In the genomic region with DNA sequence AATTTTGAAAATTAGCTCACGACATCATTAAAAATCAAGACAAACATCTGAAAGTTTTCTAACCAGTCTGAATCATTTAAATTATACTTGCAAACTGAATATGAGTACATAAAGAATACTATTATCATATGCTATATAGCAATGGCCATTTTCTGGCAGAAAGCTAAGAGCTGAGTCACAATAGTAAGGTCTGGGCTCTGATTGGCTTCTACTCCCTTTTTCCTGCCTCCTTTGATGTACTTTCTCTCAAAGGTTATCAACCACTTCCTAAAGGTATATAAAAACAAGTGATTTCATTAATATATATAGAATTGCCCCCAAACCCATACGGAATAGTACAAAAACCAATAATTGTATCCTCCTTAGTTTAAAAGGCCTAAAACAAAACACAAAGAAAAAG, we compare ENCODE assay signal across 25 cellular contexts. TPM values are rescaled to one million over a fixed set of nuclear protein-coding genes. Genes with fewer than 3 reads are reported as not detected.
A peak's percentile ranks its signal among the peaks of the same experiment; 100 is the strongest.
DNase-seq lines count a peak whose midpoint lies in the region; ATAC-seq and TF ChIP-seq lines count a peak whose summit lies in the region.
"Had no signal": no experiment of that assay in that cellular context is flagged by ENCODE, and none has a peak within 500 bp of the region (broad histone marks: within the 10 kb centered on the region; RNA-seq: fewer than 3 reads in every experiment).

No MANE protein-coding gene starts in this region.

- peaks cover 12% of the 10 kb centered on the region for H3K4me1 ChIP-seq in thymus (ENCODE audit: control insufficient read depth, insufficient read depth, low read length)
- H3K4me1 ChIP-seq: parathyroid adenoma, right atrium auricular region, tibial nerve had no signal

- no peaks in the 10 kb centered on the region for H3K9me3 Mint-ChIP-seq in activated naive CD4-positive, alpha-beta T cell treated with anti-CD3 and anti-CD28 coated beads, Interleukin-2, amount 10 ng/mL, durations not matched to agents 7 days and 5 days
- H3K9me3 Mint-ChIP-seq in T-helper 2 cell treated with Interferon-gamma antibody and Interleukin-4, amounts not matched to agents 5 μg/mL and 100 μg/mL, for 36 hours: no peaks in the 10 kb centered on the region
- no peaks in the 10 kb centered on the region for H3K9me3 Mint-ChIP-seq in central memory CD8-positive, alpha-beta T cell
- peaks cover 4% of the 10 kb centered on the region for H3K9me3 Mint-ChIP-seq in nephron progenitor cell
- H3K9me3 Mint-ChIP-seq: CD14-positive monocyte, mesothelial cell of epicardium, neural crest cell, WTC11 had no signal

- peak overlapping the region; percentile 34 for H3K4me3 ChIP-seq in thymus (ENCODE audit: low read length)
- H3K4me3 ChIP-seq: right atrium auricular region, tibial nerve had no signal

- peaks cover 26% of the 10 kb centered on the region for H3K4me1 Mint-ChIP-seq in activated naive CD4-positive, alpha-beta T cell treated with anti-CD3 and anti-CD28 coated beads, Interleukin-2, amount 10 ng/mL, durations not matched to agents 7 days and 5 days
- H3K4me1 Mint-ChIP-seq in T-helper 2 cell treated with Interferon-gamma antibody and Interleukin-4, amounts not matched to agents 5 μg/mL and 100 μg/mL, for 36 hours (ENCODE audit: low read depth): peaks cover 36% of the 10 kb centered on the region
- peaks cover 33% of the 10 kb centered on the region for H3K4me1 Mint-ChIP-seq in central memory CD8-positive, alpha-beta T cell
- no peaks in the 10 kb centered on the region for H3K4me1 Mint-ChIP-seq in nephron progenitor cell
- H3K4me1 Mint-ChIP-seq: mesothelial cell of epicardium, WTC11 had no signal

- CTCF ChIA-PET in activated naive CD4-positive, alpha-beta T cell treated with anti-CD3 and anti-CD28 coated beads, Interleukin-2, amount 10 ng/mL, durations not matched to agents 7 days and 5 days (lab: Charles Lee): interaction anchor here (0.7 to 4.7 kb wide), 5 partner anchors 20 to 113 kb away, joined by 3 to 17 read pairs (median 6); no protein-coding TSS in a partner anchor

- no peak for TF ChIP-seq CTCF in nephron progenitor cell (IDR thresholded peaks at IDR 0.05)

- no peak for ATAC-seq in central memory CD8-positive, alpha-beta T cell (replicated peaks; ENCODE audit: extremely low read depth, poor library complexity, severe bottlenecking)
- ATAC-seq in GM19455 (IDR thresholded peaks at IDR 0.05; ENCODE audit: unreplicated experiment): no peak
- ATAC-seq: HCT116, WTC11 had no signal

- H3K27me3 Mint-ChIP-seq in activated naive CD4-positive, alpha-beta T cell treated with anti-CD3 and anti-CD28 coated beads, Interleukin-2, amount 10 ng/mL, durations not matched to agents 7 days and 5 days: no peaks in the 10 kb centered on the region
- no peaks in the 10 kb centered on the region for H3K27me3 Mint-ChIP-seq in T-helper 2 cell treated with Interferon-gamma antibody and Interleukin-4, amounts not matched to agents 5 μg/mL and 100 μg/mL, for 36 hours (ENCODE audit: low read depth)
- no peaks in the 10 kb centered on the region for H3K27me3 Mint-ChIP-seq in central memory CD8-positive, alpha-beta T cell
- peaks cover 42% of the 10 kb centered on the region for H3K27me3 Mint-ChIP-seq in nephron progenitor cell (ENCODE audit: low read depth, poor library complexity)

- H3K36me3 Mint-ChIP-seq in activated naive CD4-positive, alpha-beta T cell treated with anti-CD3 and anti-CD28 coated beads, Interleukin-2, amount 10 ng/mL, durations not matched to agents 7 days and 5 days: peaks cover 53% of the 10 kb centered on the region
- H3K36me3 Mint-ChIP-seq in T-helper 2 cell treated with Interferon-gamma antibody and Interleukin-4, amounts not matched to agents 5 μg/mL and 100 μg/mL, for 36 hours (ENCODE audit: low read depth): peaks cover 44% of the 10 kb centered on the region
- peaks cover 33% of the 10 kb centered on the region for H3K36me3 Mint-ChIP-seq in central memory CD8-positive, alpha-beta T cell (ENCODE audit: insufficient read depth)
- no peaks in the 10 kb centered on the region for H3K36me3 Mint-ChIP-seq in nephron progenitor cell (ENCODE audit: low read depth)
- H3K36me3 Mint-ChIP-seq: mesothelial cell of epicardium, WTC11 had no signal

- peaks cover 15% of the 10 kb centered on the region for H3K36me3 ChIP-seq in thymus (ENCODE audit: control insufficient read depth, insufficient read depth)
- H3K36me3 ChIP-seq: right atrium auricular region, tibial nerve had no signal

- 86% methylated on average over 2 of the region's 2 CpGs for WGBS in thymus

- H3K27ac Mint-ChIP-seq in activated naive CD4-positive, alpha-beta T cell treated with anti-CD3 and anti-CD28 coated beads, Interleukin-2, amount 10 ng/mL, durations not matched to agents 7 days and 5 days: peak overlapping the region; percentile 89
- peak overlapping the region; percentile 67 for H3K27ac Mint-ChIP-seq in T-helper 2 cell treated with Interferon-gamma antibody and Interleukin-4, amounts not matched to agents 5 μg/mL and 100 μg/mL, for 36 hours
- peak overlapping the region; percentile 90 for H3K27ac Mint-ChIP-seq in central memory CD8-positive, alpha-beta T cell (ENCODE audit: low read depth)
- H3K27ac Mint-ChIP-seq in nephron progenitor cell: no peak overlapping the region
- H3K27ac Mint-ChIP-seq: mesothelial cell of epicardium, WTC11 had no signal

- no peaks in the 10 kb centered on the region for H3K9me3 ChIP-seq in thymus (ENCODE audit: control insufficient read depth)
- H3K9me3 ChIP-seq: right atrium auricular region, tibial nerve had no signal

- no peak overlapping the region for H3K27ac ChIP-seq in thymus (ENCODE audit: low read depth)
- H3K27ac ChIP-seq: parathyroid adenoma, right atrium auricular region, tibial nerve had no signal

- H3K27me3 ChIP-seq in thymus (ENCODE audit: control insufficient read depth, insufficient read depth): no peaks in the 10 kb centered on the region
- H3K27me3 ChIP-seq: right atrium auricular region had no signal

- peak overlapping the region; percentile 67 for H3K4me3 Mint-ChIP-seq in activated naive CD4-positive, alpha-beta T cell treated with anti-CD3 and anti-CD28 coated beads, Interleukin-2, amount 10 ng/mL, durations not matched to agents 7 days and 5 days
- peak overlapping the region; percentile 59 for H3K4me3 Mint-ChIP-seq in T-helper 2 cell treated with Interferon-gamma antibody and Interleukin-4, amounts not matched to agents 5 μg/mL and 100 μg/mL, for 36 hours
- H3K4me3 Mint-ChIP-seq in central memory CD8-positive, alpha-beta T cell: peak overlapping the region; percentile 70
- H3K4me3 Mint-ChIP-seq in nephron progenitor cell: no peak overlapping the region
- H3K4me3 Mint-ChIP-seq: CD14-positive monocyte, mesothelial cell of epicardium, neural crest cell, WTC11 had no signal

- DNase-seq in activated naive CD4-positive, alpha-beta T cell treated with anti-CD3 and anti-CD28 coated beads, Interleukin-2, amount 10 ng/mL, durations not matched to agents 7 days and 5 days: no peak
- no peak for DNase-seq in activated naive CD4-positive, alpha-beta T cell treated with anti-CD3 and anti-CD28 coated beads, Interleukin-2, amount 50 U/mL, for 16 hours
- DNase-seq in T-helper 2 cell treated with Interferon-gamma antibody and Interleukin-4, amounts not matched to agents 5 μg/mL and 100 μg/mL, for 36 hours (ENCODE audit: low spot score): no peak
- DNase-seq in central memory CD8-positive, alpha-beta T cell (ENCODE audit: low spot score in 2 of 2): no peak
- DNase-seq in nephron progenitor cell (no peak), 8988T (no peak)
- DNase-seq: IMR-90; NCI-H1105; NCI-H2029 treated with DMSO at 0.1 percent for 48 hours; NCI-H226; NCI-H82; stimulated activated CD4-positive, alpha-beta T cell treated with anti-CD3 and anti-CD28 coated beads, Interleukin-4, amount 100 ng/mL, for 24 hours; stimulated activated naive CD4-positive, alpha-beta T cell treated with Interleukin-2 at 50 U/mL for 16 hours; T1000 had no signal

RNA-seq across cellular contexts. Expression of a gene that starts 7.0 kb away (rescaled TPM):
- 4.6 TPM for polyA plus RNA-seq in thymus
- polyA plus RNA-seq: keratinocyte had no signal
